Comparison of ENCODE assay signal across 25 cellular contexts in genomic region chr12:70830221-70831061, GRCh38.
"Had no signal": no experiment of that assay in that cellular context is flagged by ENCODE, and none has a peak within 500 bp of the region (broad histone marks: within the 10 kb centered on the region; RNA-seq: fewer than 3 reads in every experiment).

No MANE protein-coding gene starts in this region.

- H3K4me1 ChIP-seq: body of pancreas, breast epithelium, SJCRH30 had no signal

- ATAC-seq: activated CD8-positive, alpha-beta T cell treated with anti-CD3 and anti-CD28 coated beads for 36 hours; body of pancreas had no signal

- H3K4me3 ChIP-seq: body of pancreas, breast epithelium, PC-9, SJCRH30, SK-N-MC had no signal

- DNase-seq: activated CD4-positive, alpha-beta T cell treated with anti-CD3 and anti-CD28 coated beads, Interleukin-2, amount 10 ng/mL, durations not matched to agents 24 days and 14 days; activated CD4-positive, alpha-beta T cell treated with anti-CD3 and anti-CD28 coated beads, Interleukin-2, amount 50 U/mL, for 4 hours; activated CD8-positive, alpha-beta T cell treated with anti-CD3 and anti-CD28 coated beads for 36 hours; activated gamma-delta T cell; activated naive CD4-positive, alpha-beta T cell treated with Interleukin-2 at 50 U/mL for 16 hours; activated naive CD8-positive, alpha-beta T cell treated with anti-CD3 and anti-CD28 coated beads, Interleukin-2, amount 10 ng/mL, durations not matched to agents 7 days and 5 days; activated T-cell treated with anti-CD3 and anti-CD28 coated beads, Interleukin-2, amount 50 U/mL, for 1 hour; amygdala; body of pancreas; NCI-H1092 treated with DMSO at 0.1 percent for 48 hours; NCI-H1417; NCI-H146; NCI-H187; NCI-H2029 treated with DMSO at 0.1 percent for 48 hours; NCI-H2107; NCI-H2171; NCI-H510A; NCI-H748 treated with DMSO at 0.1 percent for 48 hours; PC-9; SHP77; SJCRH30 had no signal

- H3K9ac ChIP-seq: KMS-11 had no signal

- H3K36me3 ChIP-seq: breast epithelium, SJCRH30 had no signal

- H3K27ac ChIP-seq: body of pancreas, breast epithelium, KMS-11, PC-9, RWPE1, SJCRH30, SK-N-MC had no signal

- H3K4me2 ChIP-seq: KMS-11, PC-9 had no signal

- H3K9me3 ChIP-seq: body of pancreas, breast epithelium, SJCRH30 had no signal

- H3K27me3 ChIP-seq: body of pancreas, breast epithelium, SJCRH30 had no signal
